ENCODE assay signal across 2 cellular contexts in the genomic region with DNA sequence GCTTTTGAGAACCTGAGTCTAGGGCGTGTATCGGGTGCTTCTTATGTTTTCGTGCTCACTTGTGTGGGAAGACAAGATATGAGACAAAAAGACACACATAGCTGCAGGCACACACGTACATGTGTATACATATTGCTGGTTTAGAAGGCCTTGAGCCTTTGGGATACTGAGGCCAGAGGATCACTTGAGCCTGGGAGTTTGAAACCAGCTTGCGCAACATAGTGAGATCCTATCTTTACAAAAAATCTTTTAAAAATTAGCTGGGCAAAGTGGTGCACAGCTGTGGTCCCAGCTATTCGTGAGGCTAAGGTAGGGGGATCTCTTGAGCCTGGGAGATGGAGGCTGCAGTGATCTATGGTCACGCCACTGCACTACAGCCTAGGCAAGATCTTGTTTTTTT.
TF ChIP-seq lines count a peak whose summit lies in the region.

No MANE protein-coding gene starts in this region.

TF ChIP-seq in HepG2, 621 proteins besides CTCF, POLR2A, EP300 and RAD21:
- 0 out of 2 replicates have a peak, but pooled peaks have one; percentile 36 for TF ChIP-seq ZMYM3 (CRISPR knock-in tag; IDR thresholded peaks at IDR 0.05)
- TF ChIP-seq, protein P1, sequence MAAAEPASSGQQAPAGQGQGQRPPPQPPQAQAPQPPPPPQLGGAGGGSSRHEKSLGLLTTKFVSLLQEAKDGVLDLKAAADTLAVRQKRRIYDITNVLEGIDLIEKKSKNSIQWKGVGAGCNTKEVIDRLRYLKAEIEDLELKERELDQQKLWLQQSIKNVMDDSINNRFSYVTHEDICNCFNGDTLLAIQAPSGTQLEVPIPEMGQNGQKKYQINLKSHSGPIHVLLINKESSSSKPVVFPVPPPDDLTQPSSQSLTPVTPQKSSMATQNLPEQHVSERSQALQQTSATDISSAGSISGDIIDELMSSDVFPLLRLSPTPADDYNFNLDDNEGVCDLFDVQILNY (CRISPR knock-in tag; conservative IDR thresholded peaks at IDR 0.05): no peak
- TF ChIP-seq ZMYM4 (CRISPR knock-in tag; IDR thresholded peaks at IDR 0.05): peak; percentile 17; the same call in 1 of the 2 replicates
- TF ChIP-seq ZBTB38 (CRISPR knock-in tag; IDR thresholded peaks at IDR 0.05): no peak
- peak; percentile 81 for TF ChIP-seq CEBPB (IDR thresholded peaks at IDR 0.05; ENCODE audit: borderline replicate concordance, low read depth, low read length)
- TF ChIP-seq CEBPG (CRISPR knock-in tag; IDR thresholded peaks at IDR 0.05): peak; percentile 85
- no peak for TF ChIP-seq SRY (CRISPR knock-in tag; IDR thresholded peaks at IDR 0.05)
- no peak for TF ChIP-seq SOX6 (IDR thresholded peaks at IDR 0.05)
- 0 out of 2 replicates have a peak, but pooled peaks have one; percentile 12 for TF ChIP-seq SOX6 (CRISPR knock-in tag; IDR thresholded peaks at IDR 0.05)
- TF ChIP-seq HDAC2 (CRISPR knock-in tag; IDR thresholded peaks at IDR 0.05): 0 out of 2 replicates have a peak, but pooled peaks have one; percentile 22
- TF ChIP-seq SOX13 (IDR thresholded peaks at IDR 0.05): no peak
- TF ChIP-seq SOX13 (CRISPR knock-in tag; conservative IDR thresholded peaks at IDR 0.05 in 1 of 2, IDR thresholded peaks at IDR 0.05 in 1 of 2): peak in 1 of 2 experiments; percentile 18; a peak in 1 of 4 replicates
- TF ChIP-seq CREM (IDR thresholded peaks at IDR 0.05): no peak
- no peak for TF ChIP-seq CREM (CRISPR knock-in tag; IDR thresholded peaks at IDR 0.05)
- peak; percentile 18; the same call in 1 of the 2 replicates for TF ChIP-seq GATAD2A (CRISPR knock-in tag; IDR thresholded peaks at IDR 0.05)

TF ChIP-seq in K562, 482 proteins besides CTCF, POLR2A, EP300 and RAD21:
- TF ChIP-seq DMBX1 (CRISPR knock-in tag; IDR thresholded peaks at IDR 0.05; ENCODE audit: borderline replicate concordance) (no peak), JUN (IDR thresholded peaks at IDR 0.05; ENCODE audit: borderline replicate concordance, low read depth, low read length) (no peak), JUN (CRISPR knock-in tag; IDR thresholded peaks at IDR 0.05; ENCODE audit: borderline replicate concordance) (no peak), CEBPB (tag; IDR thresholded peaks at IDR 0.05) (peak; percentile 94), TRIM24 (IDR thresholded peaks at IDR 0.05) (no peak), RFX7 (CRISPR knock-in tag; IDR thresholded peaks at IDR 0.05) (no peak), CEBPG (CRISPR knock-in tag; IDR thresholded peaks at IDR 0.05) (peak; percentile 9; the same call in 1 of the 2 replicates), CEBPG (tag; conservative IDR thresholded peaks at IDR 0.05 in 1 of 2, IDR thresholded peaks at IDR 0.05 in 1 of 2) (peak in 1 of 2 experiments; percentile 87; a peak in 3 of 4 replicates), SP2 (IDR thresholded peaks at IDR 0.05; ENCODE audit: extremely low read depth, low read depth, low read length, poor library complexity, severe bottlenecking) (no peak)
- TF ChIP-seq, protein P2, sequence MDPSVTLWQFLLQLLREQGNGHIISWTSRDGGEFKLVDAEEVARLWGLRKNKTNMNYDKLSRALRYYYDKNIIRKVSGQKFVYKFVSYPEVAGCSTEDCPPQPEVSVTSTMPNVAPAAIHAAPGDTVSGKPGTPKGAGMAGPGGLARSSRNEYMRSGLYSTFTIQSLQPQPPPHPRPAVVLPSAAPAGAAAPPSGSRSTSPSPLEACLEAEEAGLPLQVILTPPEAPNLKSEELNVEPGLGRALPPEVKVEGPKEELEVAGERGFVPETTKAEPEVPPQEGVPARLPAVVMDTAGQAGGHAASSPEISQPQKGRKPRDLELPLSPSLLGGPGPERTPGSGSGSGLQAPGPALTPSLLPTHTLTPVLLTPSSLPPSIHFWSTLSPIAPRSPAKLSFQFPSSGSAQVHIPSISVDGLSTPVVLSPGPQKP (CRISPR knock-in tag; IDR thresholded peaks at IDR 0.05): no peak
TF ChIP-seq in K562: peak in this region for 2.
